In the genomic region with DNA sequence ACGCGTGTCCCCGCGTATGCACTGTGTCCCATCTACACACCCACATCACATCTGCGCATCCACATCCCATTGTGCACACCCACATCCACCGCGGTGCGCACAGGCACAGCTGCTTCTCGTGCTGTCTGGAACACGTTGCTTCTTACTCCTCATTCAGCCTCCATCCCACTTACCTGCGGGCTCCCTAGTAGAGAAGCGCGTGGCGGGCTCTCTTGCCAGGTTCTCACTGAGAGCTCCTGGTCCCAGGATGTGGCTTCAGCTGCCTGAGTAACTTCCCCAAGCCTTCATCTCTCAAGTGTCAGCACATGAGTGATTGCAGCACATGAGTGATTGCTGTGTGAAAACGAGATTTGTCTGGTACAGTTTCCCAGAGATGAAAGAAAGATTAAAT, we compare ENCODE assay signal across 15 cellular contexts.
DNase-seq lines count a peak whose midpoint lies in the region; ATAC-seq and TF ChIP-seq lines count a peak whose summit lies in the region.
"Had no signal": no experiment of that assay in that cellular context is flagged by ENCODE, and none has a peak within 500 bp of the region (broad histone marks: within the 10 kb centered on the region; RNA-seq: fewer than 3 reads in every experiment).

No MANE protein-coding gene starts in this region.

- POLR2A ChIA-PET in GM10248 (lab: Yijun Ruan, JAX) = no interaction called here

- DNase-seq in GM10248 (ENCODE audit: extremely low spot score) (peak; percentile 64), head of caudate nucleus (peak in 41 of 42 donors; percentile 22 to 86 (median 62)), cortex of kidney (lab: John Stamatoyannopoulos, UW) (no peak), HAP-1 (ENCODE audit: low spot score in 2 of 2) (no peak), SK-N-DZ (ENCODE audit: low spot score) (no peak), NCI-H1105 (lab: John Stamatoyannopoulos, UW) (no peak)
- DNase-seq: amniotic stem cell, Calu3, colonic mucosa, NCI-H187, NCI-H526, SK-N-SH had no signal

- no peaks in the 10 kb centered on the region for H3K4me1 ChIP-seq in HAP-1
- H3K4me1 ChIP-seq: colonic mucosa, parathyroid adenoma had no signal

- no peak for TF ChIP-seq CTCF in GM10248 (IDR thresholded peaks at IDR 0.05; ENCODE audit: control extremely low read depth, extremely low read depth, low read depth, missing control alignments)

- intact Hi-C loops in head of caudate nucleus (cut with DNase I) = no loop called here

- CTCF ChIA-PET in GM10248 (lab: Yijun Ruan, JAX) = interaction anchor here (1.4 kb wide), 1 partner anchor 10 kb away, joined by 4 read pairs; no protein-coding TSS in a partner anchor

- no peaks in the 10 kb centered on the region for H3K27me3 ChIP-seq in HAP-1 (ENCODE audit: low read depth)
- H3K27me3 ChIP-seq: colonic mucosa had no signal

- peaks cover 71% of the 10 kb centered on the region for H3K36me3 ChIP-seq in HAP-1 (replicated peaks)
- H3K36me3 ChIP-seq: colonic mucosa had no signal

- in situ Hi-C loops in HAP-1 (cut with MboI; ENCODE audit: low sequenced_read_pairs) = no loop called here

- H3K4me3 ChIP-seq in HAP-1 = no peak overlapping the region
- H3K4me3 ChIP-seq: colonic mucosa had no signal

- H3K9me3 ChIP-seq in HAP-1 = no peaks in the 10 kb centered on the region
- H3K9me3 ChIP-seq: colonic mucosa, SK-N-SH had no signal

- ATAC-seq in GM19023 (IDR thresholded peaks at IDR 0.05; ENCODE audit: unreplicated experiment) (peak; percentile 52), HG03571 (IDR thresholded peaks at IDR 0.05; ENCODE audit: unreplicated experiment) (peak; percentile 75)

Comparison
In these comparisons a context has a peak if more than half of its experiments do, and no peak if none do; other contexts are left out.
1. DNase-seq: peak in GM10248 (single experiment) and head of caudate nucleus (41 of 42); none in cortex of kidney (single experiment), HAP-1 (0 of 2), SK-N-DZ (single experiment) and NCI-H1105 (single experiment).